Comparison of ENCODE assay signal across 2 cellular contexts in genomic region chr6:13565921-13566320, GRCh38.
TF ChIP-seq lines count a peak whose summit lies in the region.

No MANE protein-coding gene starts in this region.

TF ChIP-seq in HepG2, 621 proteins besides CTCF, POLR2A, EP300 and RAD21 (continued from another document):
- TF ChIP-seq PLRG1 (conservative IDR thresholded peaks at IDR 0.05) (no peak), RXRA (CRISPR knock-in tag; IDR thresholded peaks at IDR 0.05) (no peak), ZNF570 (CRISPR knock-in tag; IDR thresholded peaks at IDR 0.05; ENCODE audit: borderline replicate concordance) (no peak), CBX1 (IDR thresholded peaks at IDR 0.05; ENCODE audit: low read depth) (no peak), FOSL2 (CRISPR knock-in tag; IDR thresholded peaks at IDR 0.05) (peak; percentile 60)

TF ChIP-seq in HEK293, 187 proteins besides CTCF, POLR2A, EP300 and RAD21 (continued from another document):
- TF ChIP-seq ZNF10 (tag by site-specific recombination; IDR thresholded peaks at IDR 0.05) (peak; percentile 64; the same call in 1 of the 2 replicates), FEZF1 (tag by site-specific recombination; IDR thresholded peaks at IDR 0.05) (no peak), ZNF747 (tag by site-specific recombination; IDR thresholded peaks at IDR 0.05) (no peak), ZNF670 (tag by site-specific recombination; IDR thresholded peaks at IDR 0.05; ENCODE audit: low read depth) (no peak)
TF ChIP-seq in HEK293: peak in this region for 1.
